In the genomic region with DNA sequence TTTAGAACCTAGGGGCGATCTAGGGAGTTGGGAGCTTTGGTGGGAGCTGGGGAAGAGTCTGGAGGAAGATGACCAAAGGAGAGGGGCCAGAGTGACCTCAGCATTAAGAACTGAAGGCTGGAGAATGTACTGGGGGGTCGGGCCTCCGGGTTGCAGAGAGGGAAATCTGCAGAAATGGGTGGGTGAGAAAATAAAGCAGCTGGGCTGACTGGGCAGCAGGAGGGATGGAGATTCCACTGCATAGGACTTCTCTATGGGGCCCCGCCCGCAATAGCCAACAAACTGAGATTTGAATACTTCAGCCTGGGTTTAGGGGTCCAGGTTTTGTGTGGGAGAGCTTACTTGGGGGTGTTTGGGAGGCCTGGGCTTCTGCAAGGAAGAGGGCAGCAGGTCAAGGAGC, we compare ENCODE assay signal across 9 cellular contexts. TPM values are rescaled to one million over a fixed set of nuclear protein-coding genes. Genes with fewer than 3 reads are reported as not detected.
A peak's percentile ranks its signal among the peaks of the same experiment; 100 is the strongest.
DNase-seq lines count a peak whose midpoint lies in the region; ATAC-seq and TF ChIP-seq lines count a peak whose summit lies in the region.
"Had no signal": no experiment of that assay in that cellular context is flagged by ENCODE, and none has a peak within 500 bp of the region (broad histone marks: within the 10 kb centered on the region; RNA-seq: fewer than 3 reads in every experiment).

No MANE protein-coding gene starts in this region.

- H3K27ac ChIP-seq in suprapubic skin: peak overlapping the region; percentile 80
- H3K27ac ChIP-seq: C4-2B had no signal

- no peaks in the 10 kb centered on the region for H3K36me3 Mint-ChIP-seq in activated naive CD8-positive, alpha-beta T cell
- no peaks in the 10 kb centered on the region for H3K36me3 Mint-ChIP-seq in activated naive CD8-positive, alpha-beta T cell treated with anti-CD3 and anti-CD28 coated beads, Interleukin-2, amount 50 U/mL, for 24 hours (ENCODE audit: low read depth)
- H3K36me3 Mint-ChIP-seq in activated T-helper 1 cell treated with anti-CD3 and anti-CD28 coated beads, Interleukin-12 subunit alpha, Interleukin-12 subunit beta, Interleukin-2, Interleukin-4 antibody, amounts not matched to agents 30 ng/mL and 10 ng/mL and 1 ng/mL, durations not matched to agents 14 hours and 24 hours and 36 hours (ENCODE audit: low read depth): no peaks in the 10 kb centered on the region

- TF ChIP-seq POLR2A in suprapubic skin (IDR thresholded peaks at IDR 0.05): no peak

- no peaks in the 10 kb centered on the region for H3K27me3 Mint-ChIP-seq in activated naive CD8-positive, alpha-beta T cell
- peaks cover 26% of the 10 kb centered on the region for H3K27me3 Mint-ChIP-seq in activated naive CD8-positive, alpha-beta T cell treated with anti-CD3 and anti-CD28 coated beads, Interleukin-2, amount 50 U/mL, for 24 hours
- peaks cover 39% of the 10 kb centered on the region for H3K27me3 Mint-ChIP-seq in activated T-helper 1 cell treated with anti-CD3 and anti-CD28 coated beads, Interleukin-12 subunit alpha, Interleukin-12 subunit beta, Interleukin-2, Interleukin-4 antibody, amounts not matched to agents 30 ng/mL and 10 ng/mL and 1 ng/mL, durations not matched to agents 14 hours and 24 hours and 36 hours (ENCODE audit: insufficient read depth)

- H3K4me3 ChIP-seq in iPS-18c (ENCODE audit: insufficient read depth, low read depth, low read length) (peak overlapping the region; percentile 81), suprapubic skin (peak overlapping the region; percentile 55)

- no peak for ATAC-seq in activated naive CD8-positive, alpha-beta T cell treated with anti-CD3 and anti-CD28 coated beads, Interleukin-2, amount 50 U/mL, for 24 hours
- no peak for ATAC-seq in GM21717 (IDR thresholded peaks at IDR 0.05; ENCODE audit: unreplicated experiment)

- intact Hi-C loops in activated T-helper 1 cell treated with anti-CD3 and anti-CD28 coated beads, Interleukin-12 subunit alpha, Interleukin-12 subunit beta, Interleukin-2, Interleukin-4 antibody, amounts not matched to agents 30 ng/mL and 10 ng/mL and 1 ng/mL, durations not matched to agents 14 hours and 24 hours and 36 hours (cut with micrococcal nuclease): loop anchor here (2.0 to 5.0 kb wide), 3 partner anchors 20 to 220 kb away; no protein-coding TSS in a partner anchor

- H3K36me3 ChIP-seq in suprapubic skin: no peaks in the 10 kb centered on the region

- H3K4me3 Mint-ChIP-seq in activated naive CD8-positive, alpha-beta T cell: peak overlapping the region; percentile 48
- no peak overlapping the region for H3K4me3 Mint-ChIP-seq in activated naive CD8-positive, alpha-beta T cell treated with anti-CD3 and anti-CD28 coated beads, Interleukin-2, amount 50 U/mL, for 24 hours
- H3K4me3 Mint-ChIP-seq in activated T-helper 1 cell treated with anti-CD3 and anti-CD28 coated beads, Interleukin-12 subunit alpha, Interleukin-12 subunit beta, Interleukin-2, Interleukin-4 antibody, amounts not matched to agents 30 ng/mL and 10 ng/mL and 1 ng/mL, durations not matched to agents 14 hours and 24 hours and 36 hours: no peak overlapping the region

- no peak for TF ChIP-seq EP300 in suprapubic skin (IDR thresholded peaks at IDR 0.05)

- peaks cover 25% of the 10 kb centered on the region for H3K4me1 Mint-ChIP-seq in activated naive CD8-positive, alpha-beta T cell (ENCODE audit: low read depth)
- peaks cover 23% of the 10 kb centered on the region for H3K4me1 Mint-ChIP-seq in activated naive CD8-positive, alpha-beta T cell treated with anti-CD3 and anti-CD28 coated beads, Interleukin-2, amount 50 U/mL, for 24 hours
- peaks cover 23% of the 10 kb centered on the region for H3K4me1 Mint-ChIP-seq in activated T-helper 1 cell treated with anti-CD3 and anti-CD28 coated beads, Interleukin-12 subunit alpha, Interleukin-12 subunit beta, Interleukin-2, Interleukin-4 antibody, amounts not matched to agents 30 ng/mL and 10 ng/mL and 1 ng/mL, durations not matched to agents 14 hours and 24 hours and 36 hours (ENCODE audit: low read depth)

- H3K27ac Mint-ChIP-seq in activated naive CD8-positive, alpha-beta T cell: no peak overlapping the region
- no peak overlapping the region for H3K27ac Mint-ChIP-seq in activated naive CD8-positive, alpha-beta T cell treated with anti-CD3 and anti-CD28 coated beads, Interleukin-2, amount 50 U/mL, for 24 hours
- H3K27ac Mint-ChIP-seq in activated T-helper 1 cell treated with anti-CD3 and anti-CD28 coated beads, Interleukin-12 subunit alpha, Interleukin-12 subunit beta, Interleukin-2, Interleukin-4 antibody, amounts not matched to agents 30 ng/mL and 10 ng/mL and 1 ng/mL, durations not matched to agents 14 hours and 24 hours and 36 hours: peak overlapping the region; percentile 58

- no peaks in the 10 kb centered on the region for H3K9me3 ChIP-seq in iPS-18c (ENCODE audit: control insufficient read depth, insufficient read depth, low read length)
- H3K9me3 ChIP-seq in suprapubic skin: no peaks in the 10 kb centered on the region

- peaks cover 3% of the 10 kb centered on the region for H3K27me3 ChIP-seq in suprapubic skin

- no peak for DNase-seq in activated naive CD8-positive, alpha-beta T cell treated with anti-CD3 and anti-CD28 coated beads, Interleukin-2, amount 50 U/mL, for 24 hours
- DNase-seq in activated T-helper 1 cell treated with anti-CD3 and anti-CD28 coated beads, Interleukin-12 subunit alpha, Interleukin-12 subunit beta, Interleukin-2, Interleukin-4 antibody, amounts not matched to agents 30 ng/mL and 10 ng/mL and 1 ng/mL, durations not matched to agents 14 hours and 24 hours and 36 hours (ENCODE audit: low spot score): no peak
- DNase-seq in suprapubic skin (ENCODE audit: low spot score in 2 of 2) (no peak), dedifferentiated amniotic fluid mesenchymal stem cell (ENCODE audit: extremely low spot score) (no peak)
- DNase-seq in stimulated activated naive CD4-positive, alpha-beta T cell (lab: John Stamatoyannopoulos, UW): no peak

- TF ChIP-seq CTCF in suprapubic skin (IDR thresholded peaks at IDR 0.05): no peak

- no peaks in the 10 kb centered on the region for H3K9me3 Mint-ChIP-seq in activated naive CD8-positive, alpha-beta T cell (ENCODE audit: low read depth)
- H3K9me3 Mint-ChIP-seq in activated naive CD8-positive, alpha-beta T cell treated with anti-CD3 and anti-CD28 coated beads, Interleukin-2, amount 50 U/mL, for 24 hours: no peaks in the 10 kb centered on the region
- no peaks in the 10 kb centered on the region for H3K9me3 Mint-ChIP-seq in activated T-helper 1 cell treated with anti-CD3 and anti-CD28 coated beads, Interleukin-12 subunit alpha, Interleukin-12 subunit beta, Interleukin-2, Interleukin-4 antibody, amounts not matched to agents 30 ng/mL and 10 ng/mL and 1 ng/mL, durations not matched to agents 14 hours and 24 hours and 36 hours

- H3K4me1 ChIP-seq in suprapubic skin: peaks cover 91% of the 10 kb centered on the region

- WGBS in suprapubic skin: 42% methylated on average over 5 of the region's 5 CpGs

RNA-seq across cellular contexts. Expression of a gene that starts 1.6 kb away (rescaled TPM):
- total RNA-seq in activated T-helper 1 cell treated with anti-CD3 and anti-CD28 coated beads, Interleukin-12 subunit alpha, Interleukin-12 subunit beta, Interleukin-2, Interleukin-4 antibody, amounts not matched to agents 30 ng/mL and 10 ng/mL and 1 ng/mL, durations not matched to agents 14 hours and 24 hours and 36 hours: 1.4 and 1.6 TPM in 2 replicates
- 10 to 100 TPM; 38.4 to 98.0 (median 68.2) TPM for total RNA-seq in suprapubic skin

RNA-seq across cellular contexts. Expression of a gene that starts 21.2 kb away (rescaled TPM):
- 31.6 and 38.9 TPM in 2 replicates for total RNA-seq in activated T-helper 1 cell treated with anti-CD3 and anti-CD28 coated beads, Interleukin-12 subunit alpha, Interleukin-12 subunit beta, Interleukin-2, Interleukin-4 antibody, amounts not matched to agents 30 ng/mL and 10 ng/mL and 1 ng/mL, durations not matched to agents 14 hours and 24 hours and 36 hours
- 10 to 100 TPM; 20.7 to 40.3 (median 34.2) TPM for total RNA-seq in suprapubic skin

RNA-seq across cellular contexts. Expression of a gene that starts 21.5 kb away (rescaled TPM):
- total RNA-seq in activated T-helper 1 cell treated with anti-CD3 and anti-CD28 coated beads, Interleukin-12 subunit alpha, Interleukin-12 subunit beta, Interleukin-2, Interleukin-4 antibody, amounts not matched to agents 30 ng/mL and 10 ng/mL and 1 ng/mL, durations not matched to agents 14 hours and 24 hours and 36 hours: 73.7 and 81.5 TPM in 2 replicates
- 10 to 100 TPM; 33.8 to 59.6 (median 38.9) TPM for total RNA-seq in suprapubic skin

RNA-seq across cellular contexts. Expression of a gene that starts 29.8 kb away (rescaled TPM):
- not detected in 2 replicates for total RNA-seq in activated T-helper 1 cell treated with anti-CD3 and anti-CD28 coated beads, Interleukin-12 subunit alpha, Interleukin-12 subunit beta, Interleukin-2, Interleukin-4 antibody, amounts not matched to agents 30 ng/mL and 10 ng/mL and 1 ng/mL, durations not matched to agents 14 hours and 24 hours and 36 hours
- total RNA-seq in suprapubic skin: 1 to 10 TPM; 1.9 to 7.4 (median 4.8) TPM

RNA-seq across cellular contexts. Expression of a gene that starts 33.9 kb away (rescaled TPM):
- 132 and 135 TPM in 2 replicates for total RNA-seq in activated T-helper 1 cell treated with anti-CD3 and anti-CD28 coated beads, Interleukin-12 subunit alpha, Interleukin-12 subunit beta, Interleukin-2, Interleukin-4 antibody, amounts not matched to agents 30 ng/mL and 10 ng/mL and 1 ng/mL, durations not matched to agents 14 hours and 24 hours and 36 hours
- total RNA-seq in suprapubic skin: 10 to 100 TPM; 33.6 to 66.6 (median 55.0) TPM

Comparison
In these comparisons a context has a peak if more than half of its experiments do, and no peak if none do; other contexts are left out.
1. RNA of a gene that starts 1.6 kb away (total RNA-seq): 38.4 to 98.0 TPM in suprapubic skin; 1.4 to 1.6 TPM in activated T-helper 1 cell treated with anti-CD3 and anti-CD28 coated beads, Interleukin-12 subunit alpha, Interleukin-12 subunit beta, Interleukin-2, Interleukin-4 antibody, amounts not matched to agents 30 ng/mL and 10 ng/mL and 1 ng/mL, durations not matched to agents 14 hours and 24 hours and 36 hours; every median in the first group is over 10 times any median in the second.